26 cellular contexts compared by ENCODE assay signal in genomic region chr2:45928946-45929345, GRCh38.
DNase-seq lines count a peak whose midpoint lies in the region; ATAC-seq and TF ChIP-seq lines count a peak whose summit lies in the region.
"Had no signal": no experiment of that assay in that cellular context is flagged by ENCODE, and none has a peak within 500 bp of the region (broad histone marks: within the 10 kb centered on the region; RNA-seq: fewer than 3 reads in every experiment).

No MANE protein-coding gene starts in this region.

- no peaks in the 10 kb centered on the region for H3K36me3 ChIP-seq in gastrocnemius medialis
- H3K36me3 ChIP-seq: breast epithelium, gastroesophageal sphincter, thoracic aorta, WERI-Rb-1 had no signal

- TF ChIP-seq POLR2A in gastrocnemius medialis (IDR thresholded peaks at IDR 0.05), result no peak

- ATAC-seq in left ventricle myocardium superior (peak; percentile 93), gastrocnemius medialis (peak in 1 of 2 donors; percentile 59), HG03469 (IDR thresholded peaks at IDR 0.05; ENCODE audit: unreplicated experiment) (no peak), GM19328 (IDR thresholded peaks at IDR 0.05; ENCODE audit: unreplicated experiment) (no peak)
- ATAC-seq: gastroesophageal sphincter, HCT116 had no signal

- no peak for TF ChIP-seq CTCF in coronary artery (IDR thresholded peaks at IDR 0.05)
- TF ChIP-seq CTCF in gastrocnemius medialis (IDR thresholded peaks at IDR 0.05 in 4 of 5, conservative IDR thresholded peaks at IDR 0.05 in 1 of 5), result no peak

- H3K27me3 ChIP-seq in gastrocnemius medialis, result no peaks in the 10 kb centered on the region
- H3K27me3 ChIP-seq: breast epithelium, gastroesophageal sphincter had no signal

- no peak overlapping the region for H3K27ac ChIP-seq in coronary artery
- H3K27ac ChIP-seq in gastrocnemius medialis, result peak overlapping the region; percentile 52 to 85 (median 70)
- H3K27ac ChIP-seq: breast epithelium, gastroesophageal sphincter, SK-N-MC, thoracic aorta, WERI-Rb-1 had no signal

- in situ Hi-C loops in gastrocnemius medialis (cut with MboI; ENCODE audit: low sequenced_read_pairs in 4 of 4), result loop anchor here in 2 of 4 donors (25.0 kb wide), 1 partner anchor 142 kb away; no protein-coding TSS in a partner anchor

- DNase-seq in NCI-H187 (lab: John Stamatoyannopoulos, UW) (peak; percentile 37 to 41), coronary artery (ENCODE audit: low spot score) (no peak), left ventricle myocardium superior (peak; percentile 50), gastrocnemius medialis (no peak), NCI-H526 treated with DMSO at 0.1 percent for 48 hours (lab: John Stamatoyannopoulos, UW) (no peak), MV-4-11 (lab: John Stamatoyannopoulos, UW) (no peak)
- DNase-seq: activated CD4-positive, alpha-beta T cell treated with anti-CD3 and anti-CD28 coated beads, Interleukin-2, amount 50 U/mL, for 4 hours; activated CD8-positive, alpha-beta memory T cell treated with anti-CD3 and anti-CD28 coated beads, Interleukin-2, amount 50 U/mL, for 4 hours; activated naive CD8-positive, alpha-beta T cell treated with anti-CD3 and anti-CD28 coated beads, Interleukin-2, amount 10 ng/mL, durations not matched to agents 7 days and 5 days; CD4-positive, alpha-beta T cell; DMS 273 treated with DMSO at 0.1 percent for 48 hours; kidney; mesenchymal stem cell; naive thymus-derived CD4-positive, alpha-beta T cell; NCI-H2107; NCI-H510A treated with DMSO at 0.1 percent for 48 hours; stimulated activated CD4-positive, alpha-beta T cell treated with anti-CD3 and anti-CD28 coated beads, Interleukin-2, amount 100 ng/mL, for 24 hours; stimulated activated naive CD4-positive, alpha-beta T cell; WERI-Rb-1 had no signal

- H3K4me3 ChIP-seq in coronary artery (peak overlapping the region; percentile 44), gastrocnemius medialis (no peak overlapping the region)
- H3K4me3 ChIP-seq: breast epithelium, gastroesophageal sphincter, SK-N-MC, thoracic aorta had no signal

- H3K9me3 ChIP-seq in gastrocnemius medialis, result no peaks in the 10 kb centered on the region
- H3K9me3 ChIP-seq: breast epithelium, gastroesophageal sphincter, thoracic aorta had no signal

- intact Hi-C loops in left ventricle myocardium superior (cut with micrococcal nuclease), result loop anchor here (5.0 kb wide), 1 partner anchor 162 kb away; no protein-coding TSS in a partner anchor
- intact Hi-C loops in gastrocnemius medialis (cut with DNase I; ENCODE audit: low total_unique reads), result no loop called here

- H3K4me1 ChIP-seq in gastrocnemius medialis, result peaks cover 0 to 46% of the 10 kb centered on the region in 2 donors
- H3K4me1 ChIP-seq: breast epithelium had no signal

Comparison
In these comparisons a context has a peak if more than half of its experiments do, and no peak if none do; other contexts are left out.
1. DNase-seq: peak in NCI-H187 (2 of 2) and left ventricle myocardium superior (single experiment); none in coronary artery (single experiment), gastrocnemius medialis (0 of 2), NCI-H526 treated with DMSO at 0.1 percent for 48 hours (single experiment) and MV-4-11 (single experiment).
2. H3K27ac ChIP-seq: peak in gastrocnemius medialis (4 of 4); none in coronary artery (0 of 2).